In genomic region chr3:150128126-150128525, GRCh38 we compare ENCODE assay signal across 22 cellular contexts.
"Had no signal": no experiment of that assay in that cellular context is flagged by ENCODE, and none has a peak within 500 bp of the region (broad histone marks: within the 10 kb centered on the region; RNA-seq: fewer than 3 reads in every experiment).

No MANE protein-coding gene starts in this region.

- H3K4me1 Mint-ChIP-seq: activated CD4-positive, alpha-beta T cell treated with anti-CD3 and anti-CD28 coated beads, Interleukin-2, amount 10 ng/mL, durations not matched to agents 7 days and 5 days; activated T-helper 17 cell treated with anti-CD3 and anti-CD28 coated beads, Interleukin-2, amount 50 U/mL, for 72 hours had no signal

- H3K4me3 Mint-ChIP-seq: activated CD4-positive, alpha-beta memory T cell treated with anti-CD3 and anti-CD28 coated beads for 36 hours; activated CD4-positive, alpha-beta T cell treated with anti-CD3 and anti-CD28 coated beads, Interleukin-2, amount 10 ng/mL, durations not matched to agents 7 days and 5 days; activated naive CD4-positive, alpha-beta T cell treated with anti-CD3 and anti-CD28 coated beads for 36 hours; activated naive CD8-positive, alpha-beta T cell; activated T-helper 17 cell treated with anti-CD3 and anti-CD28 coated beads, Interleukin-2, amount 50 U/mL, for 72 hours; brain had no signal

- H3K27ac Mint-ChIP-seq: activated CD4-positive, alpha-beta memory T cell treated with anti-CD3 and anti-CD28 coated beads for 36 hours; activated CD4-positive, alpha-beta T cell treated with anti-CD3 and anti-CD28 coated beads, Interleukin-2, amount 10 ng/mL, durations not matched to agents 7 days and 5 days; activated naive CD4-positive, alpha-beta T cell treated with anti-CD3 and anti-CD28 coated beads for 36 hours; activated naive CD8-positive, alpha-beta T cell; activated T-helper 17 cell treated with anti-CD3 and anti-CD28 coated beads, Interleukin-2, amount 50 U/mL, for 72 hours; brain had no signal

- ATAC-seq: activated T-helper 17 cell treated with anti-CD3 and anti-CD28 coated beads, Interleukin-2, amount 50 U/mL, for 72 hours; K562; Right ventricle myocardium inferior had no signal

- H3K27ac ChIP-seq: VCaP had no signal

- H3K4me3 ChIP-seq: K562 had no signal

- H3K9me3 Mint-ChIP-seq: activated CD4-positive, alpha-beta memory T cell treated with anti-CD3 and anti-CD28 coated beads for 36 hours; activated CD4-positive, alpha-beta T cell treated with anti-CD3 and anti-CD28 coated beads, Interleukin-2, amount 10 ng/mL, durations not matched to agents 7 days and 5 days; activated naive CD4-positive, alpha-beta T cell treated with anti-CD3 and anti-CD28 coated beads for 36 hours; activated T-helper 17 cell treated with anti-CD3 and anti-CD28 coated beads, Interleukin-2, amount 50 U/mL, for 72 hours; brain had no signal

- H3K27me3 Mint-ChIP-seq: brain had no signal

- H3K36me3 Mint-ChIP-seq: activated CD4-positive, alpha-beta memory T cell treated with anti-CD3 and anti-CD28 coated beads for 36 hours; activated naive CD8-positive, alpha-beta T cell; brain had no signal

- DNase-seq: activated CD4-positive, alpha-beta memory T cell treated with anti-CD3 and anti-CD28 coated beads for 36 hours; activated CD4-positive, alpha-beta T cell treated with anti-CD3 and anti-CD28 coated beads, Interleukin-2, amount 10 ng/mL, durations not matched to agents 7 days and 5 days; activated CD4-positive, CD25-positive, alpha-beta regulatory T cell; activated CD8-positive, alpha-beta memory T cell treated with anti-CD3 and anti-CD28 coated beads for 24 hours; activated gamma-delta T cell; activated naive CD4-positive, alpha-beta T cell treated with anti-CD3 and anti-CD28 coated beads for 36 hours; activated T-cell treated with anti-CD3 and anti-CD28 coated beads, Interleukin-2, amount 50 U/mL, for 48 hours; Kasumi-1; NCI-H146; NCI-H187 treated with DMSO at 0.1 percent for 48 hours; NCI-H2081 treated with DMSO at 0.1 percent for 48 hours; NCI-H446; NCI-H526; NCI-H82; T-helper 2 cell; T1000 had no signal
